ENCODE assay signal across 8 cellular contexts in genomic region chr17:49360796-49361128, GRCh38. TPM values are rescaled to one million over a fixed set of nuclear protein-coding genes. Genes with fewer than 3 reads are reported as not detected.
DNase-seq lines count a peak whose midpoint lies in the region; ATAC-seq and TF ChIP-seq lines count a peak whose summit lies in the region.

No MANE protein-coding gene starts in this region.

- peak overlapping the region; percentile 94 to 99 (median 96) for H3K27ac ChIP-seq in sigmoid colon

- peaks cover 61% of the 10 kb centered on the region for H3K4me1 Mint-ChIP-seq in activated T-cell treated with anti-CD3 and anti-CD28 coated beads, Interleukin-2, amount 50 U/mL, for 4 hours (ENCODE audit: low read depth)
- H3K4me1 Mint-ChIP-seq in T-helper 17 cell = peaks cover 46% of the 10 kb centered on the region

- no peaks in the 10 kb centered on the region for H3K9me3 ChIP-seq in T-helper 17 cell (ENCODE audit: control insufficient read depth, low read length, poor library complexity, severe bottlenecking)
- H3K9me3 ChIP-seq in sigmoid colon = no peaks in the 10 kb centered on the region

- H3K36me3 Mint-ChIP-seq in activated T-cell treated with anti-CD3 and anti-CD28 coated beads, Interleukin-2, amount 50 U/mL, for 4 hours (ENCODE audit: insufficient read depth) = no peaks in the 10 kb centered on the region
- peaks cover 4% of the 10 kb centered on the region for H3K36me3 Mint-ChIP-seq in T-helper 17 cell (ENCODE audit: low read depth)

- H3K27me3 ChIP-seq in sigmoid colon = no peaks in the 10 kb centered on the region

- peak in 1 of 2 donors; percentile 44 for ATAC-seq in activated T-cell treated with anti-CD3 and anti-CD28 coated beads, Interleukin-2, amount 50 U/mL, for 4 hours
- ATAC-seq in T-helper 17 cell = no peak

- no peak for TF ChIP-seq POLR2A in sigmoid colon (IDR thresholded peaks at IDR 0.05)

- H3K27ac Mint-ChIP-seq in T-helper 17 cell = peak overlapping the region; percentile 96

- no peaks in the 10 kb centered on the region for H3K9me3 Mint-ChIP-seq in activated T-cell treated with anti-CD3 and anti-CD28 coated beads, Interleukin-2, amount 50 U/mL, for 4 hours

- H3K27me3 Mint-ChIP-seq in activated T-cell treated with anti-CD3 and anti-CD28 coated beads, Interleukin-2, amount 50 U/mL, for 4 hours (ENCODE audit: low read depth) = no peaks in the 10 kb centered on the region
- H3K27me3 Mint-ChIP-seq in T-helper 17 cell = no peaks in the 10 kb centered on the region

- peaks cover 0 to 56% (median 44%) of the 10 kb centered on the region in 4 donors for H3K4me1 ChIP-seq in sigmoid colon

- no peak for TF ChIP-seq EP300 in sigmoid colon (IDR thresholded peaks at IDR 0.05)

- TF ChIP-seq CTCF in fibroblast of pulmonary artery (IDR thresholded peaks at IDR 0.05; ENCODE audit: low read length, missing control alignments) (no peak), sigmoid colon (IDR thresholded peaks at IDR 0.05) (no peak)

- intact Hi-C loops in sigmoid colon (cut with DNase I) = loop anchor here (5.0 kb wide), 1 partner anchor 43 kb away; no protein-coding TSS in a partner anchor

- no peak for DNase-seq in activated T-cell treated with anti-CD3 and anti-CD28 coated beads, Interleukin-2, amount 50 U/mL, for 4 hours
- no peak for DNase-seq in activated T-cell treated with anti-CD3 and anti-CD28 coated beads, Interleukin-2, amount 50 U/mL, for 48 hours
- DNase-seq in T-helper 17 cell (peak in 2 of 3 donors; percentile 19 to 49), fibroblast of pulmonary artery (ENCODE audit: low read depth) (no peak), sigmoid colon (no peak), OCI-M1 (lab: John Stamatoyannopoulos, UW) (no peak), NCI-H1105 (lab: John Stamatoyannopoulos, UW) (no peak), NCI-H1694 (lab: John Stamatoyannopoulos, UW) (no peak)

- H3K4me3 Mint-ChIP-seq in activated T-cell treated with anti-CD3 and anti-CD28 coated beads, Interleukin-2, amount 50 U/mL, for 4 hours = peak overlapping the region; percentile 92
- H3K4me3 Mint-ChIP-seq in T-helper 17 cell = peak overlapping the region; percentile 97

- WGBS in sigmoid colon, 2 donors = 1 to 2% methylated on average over 8 of the region's 8 CpGs

- H3K36me3 ChIP-seq in sigmoid colon = no peaks in the 10 kb centered on the region

- H3K4me3 ChIP-seq in fibroblast of pulmonary artery (replicated peaks; ENCODE audit: low read depth, low read length) (peak overlapping the region; percentile 85), sigmoid colon (peak overlapping the region; percentile 90 to 96 (median 94))

RNA-seq across cellular contexts. Expression of gene ZNF652, which starts 1.3 kb away (rescaled TPM):
- 1 to 10 TPM; 2.8 to 3.2 (median 3.1) TPM for total RNA-seq in activated T-cell treated with anti-CD3 and anti-CD28 coated beads, Interleukin-2, amount 50 U/mL, for 4 hours
- 10 to 100 TPM; 53.5 to 56.9 TPM for total RNA-seq in T-helper 17 cell
- 100 to 1,000 TPM in 3 of 4 donors, 10 to 100 TPM in 1; 83.1 to 134 (median 114) TPM for total RNA-seq in sigmoid colon
- polyA plus RNA-seq in sigmoid colon = 10 to 100 TPM; 12.9 to 20.2 (median 14.4) TPM

RNA-seq across cellular contexts. Expression of gene PHB1, which starts 53.9 kb away (rescaled TPM):
- total RNA-seq in activated T-cell treated with anti-CD3 and anti-CD28 coated beads, Interleukin-2, amount 50 U/mL, for 4 hours = 100 to 1,000 TPM; 549 to 631 (median 628) TPM
- total RNA-seq in T-helper 17 cell = 10 to 100 TPM; 45.8 to 49.9 TPM
- 100 to 1,000 TPM in 1 of 4 donors, 10 to 100 TPM in 3; 70.9 to 105 (median 94.4) TPM for total RNA-seq in sigmoid colon
- 100 to 1,000 TPM; 148 to 279 (median 225) TPM for polyA plus RNA-seq in sigmoid colon

Comparison
In these comparisons a context has a peak if more than half of its experiments do, and no peak if none do; other contexts are left out.
1. DNase-seq: peak in T-helper 17 cell (2 of 3); none in activated T-cell treated with anti-CD3 and anti-CD28 coated beads, Interleukin-2, amount 50 U/mL, for 4 hours (single experiment), activated T-cell treated with anti-CD3 and anti-CD28 coated beads, Interleukin-2, amount 50 U/mL, for 48 hours (0 of 2), fibroblast of pulmonary artery (single experiment), sigmoid colon (single experiment), OCI-M1 (single experiment), NCI-H1105 (single experiment) and NCI-H1694 (single experiment).
2. RNA of gene ZNF652, which starts 1.3 kb away (total RNA-seq): 83.1 to 134 TPM in sigmoid colon and 53.5 to 56.9 TPM in T-helper 17 cell; 2.8 to 3.2 TPM in activated T-cell treated with anti-CD3 and anti-CD28 coated beads, Interleukin-2, amount 50 U/mL, for 4 hours; every median in the first group is over 10 times any median in the second.
3. RNA of gene PHB1, which starts 53.9 kb away (total RNA-seq): 549 to 631 TPM in activated T-cell treated with anti-CD3 and anti-CD28 coated beads, Interleukin-2, amount 50 U/mL, for 4 hours; 70.9 to 105 TPM in sigmoid colon and 45.8 to 49.9 TPM in T-helper 17 cell; every median in the first group is over 4 times any median in the second.